Comparison of ENCODE assay signal across 1 cellular context in genomic region chr6:164227952-164228522, GRCh38.
TF ChIP-seq lines count a peak whose summit lies in the region.

No MANE protein-coding gene starts in this region.

TF ChIP-seq in WTC11, 78 proteins besides CTCF, POLR2A, EP300 and RAD21 (continued from another document):
- TF ChIP-seq FOXP4 (CRISPR knock-in tag; IDR thresholded peaks at IDR 0.05) = no peak
TF ChIP-seq in WTC11: peak in this region for 1.
